Comparison of ENCODE assay signal across 30 cellular contexts in genomic region chr5:164224772-164225171, GRCh38.
"Had no signal": no experiment of that assay in that cellular context is flagged by ENCODE, and none has a peak within 500 bp of the region (broad histone marks: within the 10 kb centered on the region; RNA-seq: fewer than 3 reads in every experiment).

No MANE protein-coding gene starts in this region.

- H3K36me3 Mint-ChIP-seq: naive thymus-derived CD4-positive, alpha-beta T cell; stimulated activated memory B cell treated with anti-CD40 and anti-IgM and Interleukin-4, amounts not matched to agents 10 μg/mL and 1 μg/mL and 100 μg/mL, for 72 hours had no signal

- H3K27ac ChIP-seq: dorsolateral prefrontal cortex, esophagus squamous epithelium, heart right ventricle, left lung, ovary, psoas muscle, skin epidermis, spleen, testis, tibial artery, upper lobe of left lung, uterus had no signal

- H3K4me1 Mint-ChIP-seq: naive thymus-derived CD4-positive, alpha-beta T cell; nephron; stimulated activated memory B cell treated with anti-CD40 and anti-IgM and Interleukin-4, amounts not matched to agents 10 μg/mL and 1 μg/mL and 100 μg/mL, for 72 hours had no signal

- H3K9me3 ChIP-seq: esophagus squamous epithelium, ovary, psoas muscle, testis, tibial artery, upper lobe of left lung, uterus had no signal

- H3K27ac Mint-ChIP-seq: naive thymus-derived CD4-positive, alpha-beta T cell; nephron; stimulated activated memory B cell treated with anti-CD40 and anti-IgM and Interleukin-4, amounts not matched to agents 10 μg/mL and 1 μg/mL and 100 μg/mL, for 72 hours had no signal

- DNase-seq: cerebellar nuclear complex; dorsolateral prefrontal cortex; effector CD4-positive, alpha-beta T cell; esophagus squamous epithelium; foreskin melanocyte; glutamatergic neuron; heart right ventricle; hippocampal formation; kidney; left lung; mesenchymal stem cell; midbrain; naive thymus-derived CD4-positive, alpha-beta T cell; occipital lobe; ovary; psoas muscle; right cardiac atrium; spleen; stimulated activated CD4-positive, alpha-beta T cell treated with anti-CD3 and anti-CD28 coated beads, Interleukin-4, amount 100 ng/mL, for 4 hours; stimulated activated naive CD8-positive, alpha-beta T cell treated with anti-CD3 and anti-CD28 coated beads, Interleukin-15, Interleukin-2, amounts not matched to agents 100 U/mL and 50 U/mL, for 24 hours; substantia nigra; testis; tibial artery; upper lobe of left lung; uterus had no signal

- FAIRE-seq: colon, endothelial cell of umbilical vein, kidney had no signal

- H3K27me3 Mint-ChIP-seq: naive thymus-derived CD4-positive, alpha-beta T cell; stimulated activated memory B cell treated with anti-CD40 and anti-IgM and Interleukin-4, amounts not matched to agents 10 μg/mL and 1 μg/mL and 100 μg/mL, for 72 hours had no signal

- ATAC-seq: heart right ventricle; left lung; naive thymus-derived CD4-positive, alpha-beta T cell; psoas muscle; right cardiac atrium; stimulated activated memory B cell treated with anti-CD40 and anti-IgM and Interleukin-4, amounts not matched to agents 10 μg/mL and 1 μg/mL and 100 μg/mL, for 72 hours; stimulated activated naive CD8-positive, alpha-beta T cell treated with anti-CD3 and anti-CD28 coated beads, Interleukin-15, Interleukin-2, amounts not matched to agents 100 U/mL and 50 U/mL, for 24 hours had no signal

- H3K4me3 ChIP-seq: dorsolateral prefrontal cortex, esophagus squamous epithelium, heart right ventricle, left lung, ovary, psoas muscle, skin epidermis, spleen, testis, tibial artery, upper lobe of left lung, uterus had no signal

- H3K27me3 ChIP-seq: esophagus squamous epithelium, heart right ventricle, left lung, ovary, spleen, testis, tibial artery, upper lobe of left lung, uterus had no signal

- H3K36me3 ChIP-seq: esophagus squamous epithelium, heart right ventricle, left lung, ovary, spleen, tibial artery, upper lobe of left lung, uterus had no signal

- H3K4me3 Mint-ChIP-seq: naive thymus-derived CD4-positive, alpha-beta T cell; nephron; stimulated activated memory B cell treated with anti-CD40 and anti-IgM and Interleukin-4, amounts not matched to agents 10 μg/mL and 1 μg/mL and 100 μg/mL, for 72 hours had no signal

- H3K4me1 ChIP-seq: esophagus squamous epithelium, heart right ventricle, left lung, psoas muscle, spleen, testis, tibial artery, upper lobe of left lung, uterus had no signal
